ENCODE assay signal across 9 cellular contexts in the genomic region with DNA sequence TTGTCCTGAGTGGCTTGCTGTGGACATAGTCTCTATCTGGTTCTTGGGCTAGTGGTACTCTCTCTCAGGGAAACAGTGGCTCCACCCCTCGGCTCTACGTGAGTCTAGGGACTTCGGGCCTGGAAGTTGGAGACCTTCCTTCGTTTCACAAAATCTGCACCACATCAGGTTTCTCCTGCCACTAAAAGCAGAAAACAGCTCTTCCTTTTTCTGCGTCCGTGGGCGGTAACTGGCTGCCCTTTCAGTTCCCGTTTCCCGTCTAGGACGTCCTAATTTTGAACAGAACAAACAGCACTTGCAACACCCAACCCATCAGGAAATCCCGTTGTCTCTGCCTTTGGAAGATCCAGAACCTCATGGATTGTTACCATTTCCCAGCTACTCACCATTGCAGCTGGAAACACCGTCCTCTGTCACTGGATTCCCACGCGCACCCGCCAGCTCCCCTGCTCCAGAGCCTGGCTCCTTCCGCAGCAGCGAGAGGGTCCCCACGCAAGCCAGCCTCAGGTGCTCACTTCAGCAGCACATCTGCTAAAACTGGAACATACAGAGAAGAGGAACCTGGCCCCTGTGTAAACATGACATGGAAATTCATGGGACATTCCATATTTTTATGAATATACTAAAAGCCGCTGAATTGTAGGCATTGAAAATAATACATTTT.
DNase-seq lines count a peak whose midpoint lies in the region; ATAC-seq and TF ChIP-seq lines count a peak whose summit lies in the region.
"Had no signal": no experiment of that assay in that cellular context is flagged by ENCODE, and none has a peak within 500 bp of the region (broad histone marks: within the 10 kb centered on the region; RNA-seq: fewer than 3 reads in every experiment).

No MANE protein-coding gene starts in this region.

- H3K4me3 ChIP-seq in esophagus squamous epithelium (peak overlapping the region in 1 of 4 donors; percentile 2), subcutaneous abdominal adipose tissue (ENCODE audit: low read depth in 1 of 5, low read length in 5 of 5) (peak overlapping the region in 4 of 5 donors; percentile 32 to 44 (median 42))

- intact Hi-C loops in esophagus squamous epithelium (cut with DNase I) = no loop called here

- no peaks in the 10 kb centered on the region for H3K9me3 ChIP-seq in esophagus squamous epithelium
- peaks cover 0 to 7% (median 4%) of the 10 kb centered on the region in 5 donors for H3K9me3 ChIP-seq in subcutaneous abdominal adipose tissue (ENCODE audit: control insufficient read depth in 5 of 5, low read length in 5 of 5)
- H3K9me3 ChIP-seq: neutrophil had no signal

- no peaks in the 10 kb centered on the region for H3K36me3 ChIP-seq in esophagus squamous epithelium
- H3K36me3 ChIP-seq in subcutaneous abdominal adipose tissue (ENCODE audit: control insufficient read depth in 5 of 5, insufficient read depth in 5 of 5, low read length in 5 of 5) = no peaks in the 10 kb centered on the region
- H3K36me3 ChIP-seq: neutrophil had no signal

- DNase-seq in esophagus squamous epithelium (lab: John Stamatoyannopoulos, UW) (no peak), D341Med (ENCODE audit: low spot score) (no peak), SK-N-DZ (ENCODE audit: low spot score) (no peak), cerebellar nuclear complex (lab: John Stamatoyannopoulos, UW) (no peak), NCI-H748 (lab: John Stamatoyannopoulos, UW; ENCODE audit: unreplicated experiment) (no peak)

- peaks cover 0 to 13% (median 4%) of the 10 kb centered on the region in 3 donors for H3K4me1 ChIP-seq in esophagus squamous epithelium
- H3K4me1 ChIP-seq in subcutaneous abdominal adipose tissue (ENCODE audit: control insufficient read depth in 5 of 5, insufficient read depth in 5 of 5, low read length in 5 of 5) = peaks cover 0 to 27% (median 20%) of the 10 kb centered on the region in 5 donors

- no peak for TF ChIP-seq CTCF in esophagus squamous epithelium (IDR thresholded peaks at IDR 0.05)

- WGBS in esophagus squamous epithelium, 2 donors = 53 to 63% methylated on average over 14 to 18 of the region's 19 CpGs

- H3K27me3 ChIP-seq in esophagus squamous epithelium = no peaks in the 10 kb centered on the region
- no peaks in the 10 kb centered on the region for H3K27me3 ChIP-seq in subcutaneous abdominal adipose tissue (ENCODE audit: control insufficient read depth in 5 of 5, insufficient read depth in 4 of 5, low read length in 5 of 5)
- H3K27me3 ChIP-seq: neutrophil had no signal

- peak overlapping the region in 2 of 5 donors; percentile 23 to 43 for H3K9ac ChIP-seq in subcutaneous abdominal adipose tissue (ENCODE audit: low read length in 5 of 5)

- peak; percentile 59 for ATAC-seq in GM19438 (IDR thresholded peaks at IDR 0.05; ENCODE audit: low read depth, unreplicated experiment)
- ATAC-seq in HG03432 (IDR thresholded peaks at IDR 0.05; ENCODE audit: unreplicated experiment) = peak; percentile 84

- TF ChIP-seq POLR2A in esophagus squamous epithelium (IDR thresholded peaks at IDR 0.05) = no peak

- H3K27ac ChIP-seq in esophagus squamous epithelium (peak overlapping the region in 3 of 4 donors; percentile 38 to 75 (median 66)), subcutaneous abdominal adipose tissue (ENCODE audit: low read depth, low read length) (peak overlapping the region; percentile 2)
- H3K27ac ChIP-seq: neutrophil had no signal
